Comparison of ENCODE assay signal across 25 cellular contexts in the genomic region with DNA sequence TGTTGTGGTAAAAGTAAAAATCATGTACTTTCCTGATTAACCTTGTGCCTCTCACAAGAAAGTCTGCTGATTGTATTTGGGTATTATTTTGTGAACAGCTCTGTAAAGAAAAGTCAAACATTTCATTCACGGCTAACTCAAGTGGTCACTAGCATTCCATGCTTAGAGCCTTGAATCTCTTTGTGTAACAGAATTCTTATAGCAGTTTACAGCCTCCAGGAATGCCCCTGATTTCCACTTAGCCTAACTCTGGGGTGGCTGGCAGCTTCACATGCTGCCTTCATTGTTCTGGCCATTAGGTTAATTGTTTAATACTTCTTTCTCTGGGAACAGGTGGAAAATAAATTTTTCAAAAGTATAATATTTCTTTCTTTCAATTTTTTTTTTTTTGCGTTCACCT.
"Had no signal": no experiment of that assay in that cellular context is flagged by ENCODE, and none has a peak within 500 bp of the region (broad histone marks: within the 10 kb centered on the region; RNA-seq: fewer than 3 reads in every experiment).

No MANE protein-coding gene starts in this region.

- FAIRE-seq: endometrium had no signal

- H2AFZ ChIP-seq: parathyroid adenoma had no signal

- H3K9me3 ChIP-seq: colonic mucosa, gastroesophageal sphincter, prostate gland, right lobe of liver, spleen, tibial nerve, upper lobe of right lung, vagina had no signal

- H3K4me3 Mint-ChIP-seq: naive B cell; stimulated activated memory B cell treated with anti-CD40 and anti-IgM and Interleukin-4, amounts not matched to agents 10 μg/mL and 1 μg/mL and 100 μg/mL, for 72 hours; stimulated activated naive CD8-positive, alpha-beta T cell treated with anti-CD3 and anti-CD28 coated beads, Interleukin-15, Interleukin-2, amounts not matched to agents 100 ng/mL and 50 ng/mL, for 24 hours had no signal

- H3K4me1 ChIP-seq: colonic mucosa, parathyroid adenoma, prostate gland, right lobe of liver, spleen, tibial nerve, upper lobe of right lung, vagina had no signal

- H3K36me3 ChIP-seq: colonic mucosa, prostate gland, right lobe of liver, upper lobe of right lung, vagina had no signal

- ATAC-seq: esophagus mucosa; gastroesophageal sphincter; left colon; left ventricle myocardium superior; right lobe of liver; stimulated activated memory B cell treated with anti-CD40 and anti-IgM and Interleukin-4, amounts not matched to agents 10 μg/mL and 1 μg/mL and 100 μg/mL, for 72 hours; upper lobe of right lung had no signal

- H3K9me3 Mint-ChIP-seq: naive B cell; stimulated activated memory B cell treated with anti-CD40 and anti-IgM and Interleukin-4, amounts not matched to agents 10 μg/mL and 1 μg/mL and 100 μg/mL, for 72 hours; stimulated activated naive CD8-positive, alpha-beta T cell treated with anti-CD3 and anti-CD28 coated beads, Interleukin-15, Interleukin-2, amounts not matched to agents 100 ng/mL and 50 ng/mL, for 24 hours had no signal

- H3K9ac ChIP-seq: parathyroid adenoma had no signal

- H3K79me2 ChIP-seq: parathyroid adenoma had no signal

- H3K27ac Mint-ChIP-seq: naive B cell; stimulated activated memory B cell treated with anti-CD40 and anti-IgM and Interleukin-4, amounts not matched to agents 10 μg/mL and 1 μg/mL and 100 μg/mL, for 72 hours; stimulated activated naive CD8-positive, alpha-beta T cell treated with anti-CD3 and anti-CD28 coated beads, Interleukin-15, Interleukin-2, amounts not matched to agents 100 ng/mL and 50 ng/mL, for 24 hours had no signal

- H3K27me3 Mint-ChIP-seq: naive B cell; stimulated activated memory B cell treated with anti-CD40 and anti-IgM and Interleukin-4, amounts not matched to agents 10 μg/mL and 1 μg/mL and 100 μg/mL, for 72 hours; stimulated activated naive CD8-positive, alpha-beta T cell treated with anti-CD3 and anti-CD28 coated beads, Interleukin-15, Interleukin-2, amounts not matched to agents 100 ng/mL and 50 ng/mL, for 24 hours had no signal

- H3K4me1 Mint-ChIP-seq: stimulated activated memory B cell treated with anti-CD40 and anti-IgM and Interleukin-4, amounts not matched to agents 10 μg/mL and 1 μg/mL and 100 μg/mL, for 72 hours had no signal

- H3K4me3 ChIP-seq: colonic mucosa, gastroesophageal sphincter, lung, prostate gland, right lobe of liver, spleen, tibial nerve, upper lobe of right lung, vagina had no signal

- H3K27ac ChIP-seq: colonic mucosa, gastroesophageal sphincter, parathyroid adenoma, prostate gland, right lobe of liver, spleen, tibial nerve, upper lobe of right lung, vagina had no signal

- DNase-seq: colonic mucosa; dermis blood vessel endothelial cell; effector CD4-positive, alpha-beta T cell; glutamatergic neuron; left colon; left ventricle myocardium superior; mesenchymal stem cell; midbrain; naive B cell; right lobe of liver; spleen; stimulated activated CD4-positive, alpha-beta T cell treated with anti-CD3 and anti-CD28 coated beads, Interleukin-15, amount 100 ng/mL, for 24 hours; stimulated activated CD4-positive, alpha-beta T cell treated with anti-CD3 and anti-CD28 coated beads, Interleukin-1b, Interleukin-23, amount 100 ng/mL, for 48 hours; stimulated activated CD4-positive, alpha-beta T cell treated with anti-CD3 and anti-CD28 coated beads, Interleukin-4, amount 100 ng/mL, for 24 hours; upper lobe of right lung had no signal

- H3K27me3 ChIP-seq: colonic mucosa, gastroesophageal sphincter, right lobe of liver, spleen, tibial nerve, upper lobe of right lung, vagina had no signal
